In the genomic region with DNA sequence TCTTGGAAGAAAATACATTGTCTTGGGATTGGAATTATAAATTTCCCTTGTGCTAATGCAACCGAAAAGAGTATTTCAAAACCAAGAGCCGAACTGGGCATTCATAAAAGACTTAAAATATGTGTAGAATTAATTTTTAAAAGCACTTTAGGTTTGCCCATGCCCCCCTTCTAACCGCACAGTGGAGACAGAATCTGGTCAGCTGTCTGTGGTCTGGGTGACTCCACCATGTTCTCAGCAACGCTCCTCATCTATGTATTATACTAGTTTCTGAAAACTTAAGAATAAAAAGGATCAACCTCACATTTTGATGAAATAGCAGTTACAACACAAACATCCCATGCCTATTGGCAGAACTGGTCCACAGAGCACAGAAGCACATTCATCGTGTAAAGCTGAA, we compare ENCODE assay signal across 20 cellular contexts.
"Had no signal": no experiment of that assay in that cellular context is flagged by ENCODE, and none has a peak within 500 bp of the region (broad histone marks: within the 10 kb centered on the region; RNA-seq: fewer than 3 reads in every experiment).

No MANE protein-coding gene starts in this region.

- H3K79me2 ChIP-seq: hepatocyte had no signal

- H3K4me2 ChIP-seq: hepatocyte had no signal

- H3K27me3 ChIP-seq: ascending aorta, hepatocyte, ovary had no signal

- H3K4me1 Mint-ChIP-seq: activated CD4-positive, alpha-beta T cell treated with anti-CD3 and anti-CD28 coated beads, Interleukin-2, amount 10 ng/mL, durations not matched to agents 24 days and 14 days had no signal

- H3K27ac Mint-ChIP-seq: activated CD4-positive, alpha-beta T cell treated with anti-CD3 and anti-CD28 coated beads, Interleukin-2, amount 10 ng/mL, durations not matched to agents 24 days and 14 days; activated CD8-positive, alpha-beta T cell treated with anti-CD3 and anti-CD28 coated beads for 36 hours; activated naive CD8-positive, alpha-beta T cell; activated T-helper 1 cell treated with anti-CD3 and anti-CD28 coated beads, Interleukin-12 subunit alpha, Interleukin-12 subunit beta, Interleukin-2, Interleukin-4 antibody, amounts not matched to agents 30 ng/mL and 10 ng/mL and 1 ng/mL, durations not matched to agents 14 hours and 24 hours and 36 hours; naive thymus-derived CD8-positive, alpha-beta T cell; T-helper 17 cell had no signal

- ATAC-seq: activated CD8-positive, alpha-beta T cell treated with anti-CD3 and anti-CD28 coated beads for 36 hours; left lung; naive thymus-derived CD8-positive, alpha-beta T cell; T-helper 17 cell had no signal

- H3K4me1 ChIP-seq: adrenal gland, ascending aorta, left lung, prostate gland had no signal

- H3K36me3 ChIP-seq: adrenal gland, ascending aorta, left lung, ovary, prostate gland, spleen, transverse colon had no signal

- H3K27ac ChIP-seq: adrenal gland, ascending aorta, hepatocyte, left lung, ovary, prostate gland, spleen, transverse colon had no signal

- H3K9me3 Mint-ChIP-seq: activated CD4-positive, alpha-beta T cell treated with anti-CD3 and anti-CD28 coated beads, Interleukin-2, amount 10 ng/mL, durations not matched to agents 24 days and 14 days; activated CD8-positive, alpha-beta T cell treated with anti-CD3 and anti-CD28 coated beads for 36 hours; activated T-helper 1 cell treated with anti-CD3 and anti-CD28 coated beads, Interleukin-12 subunit alpha, Interleukin-12 subunit beta, Interleukin-2, Interleukin-4 antibody, amounts not matched to agents 30 ng/mL and 10 ng/mL and 1 ng/mL, durations not matched to agents 14 hours and 24 hours and 36 hours had no signal

- H3K36me3 Mint-ChIP-seq: activated naive CD8-positive, alpha-beta T cell; naive thymus-derived CD8-positive, alpha-beta T cell had no signal

- H3K4me3 ChIP-seq: adrenal gland, ascending aorta, hepatocyte, left lung, lung, ovary, prostate gland, spleen, transverse colon had no signal

- H3K9me3 ChIP-seq: adrenal gland, ascending aorta, left lung, ovary, prostate gland, spleen, transverse colon had no signal

- H3K4me3 Mint-ChIP-seq: activated CD4-positive, alpha-beta T cell treated with anti-CD3 and anti-CD28 coated beads, Interleukin-2, amount 10 ng/mL, durations not matched to agents 24 days and 14 days; activated CD8-positive, alpha-beta T cell treated with anti-CD3 and anti-CD28 coated beads for 36 hours; activated naive CD8-positive, alpha-beta T cell; activated T-helper 1 cell treated with anti-CD3 and anti-CD28 coated beads, Interleukin-12 subunit alpha, Interleukin-12 subunit beta, Interleukin-2, Interleukin-4 antibody, amounts not matched to agents 30 ng/mL and 10 ng/mL and 1 ng/mL, durations not matched to agents 14 hours and 24 hours and 36 hours; naive thymus-derived CD8-positive, alpha-beta T cell; T-helper 17 cell had no signal

- DNase-seq: activated CD4-positive, alpha-beta T cell treated with anti-CD3 and anti-CD28 coated beads, Interleukin-2, amount 10 ng/mL, durations not matched to agents 24 days and 14 days; activated CD8-positive, alpha-beta T cell treated with anti-CD3 and anti-CD28 coated beads for 36 hours; adrenal gland; central memory CD4-positive, alpha-beta T cell; effector memory CD4-positive, alpha-beta T cell; foreskin melanocyte; glutamatergic neuron; kidney glomerular epithelial cell; left lung; naive thymus-derived CD8-positive, alpha-beta T cell; ovary; spleen; T-helper 17 cell; transverse colon had no signal

- H2AFZ ChIP-seq: hepatocyte had no signal
